Comparison of ENCODE assay signal across 17 cellular contexts in genomic region chr9:110777201-110777842, GRCh38.
A peak's percentile ranks its signal among the peaks of the same experiment; 100 is the strongest.
DNase-seq lines count a peak whose midpoint lies in the region; ATAC-seq, FAIRE-seq and TF ChIP-seq lines count a peak whose summit lies in the region.
"Had no signal": no experiment of that assay in that cellular context is flagged by ENCODE, and none has a peak within 500 bp of the region (broad histone marks: within the 10 kb centered on the region; RNA-seq: fewer than 3 reads in every experiment).

No MANE protein-coding gene starts in this region.

- no peaks in the 10 kb centered on the region for H3K9me3 ChIP-seq in SK-N-SH
- H3K9me3 ChIP-seq in colonic mucosa = no peaks in the 10 kb centered on the region
- no peaks in the 10 kb centered on the region for H3K9me3 ChIP-seq in vagina
- H3K9me3 ChIP-seq: thoracic aorta had no signal

- H3K27me3 ChIP-seq in SK-N-SH (ENCODE audit: insufficient read depth) (no peaks in the 10 kb centered on the region), colonic mucosa (no peaks in the 10 kb centered on the region), vagina (no peaks in the 10 kb centered on the region)

- TF ChIP-seq POLR2A in vagina (IDR thresholded peaks at IDR 0.05) (no peak), lower leg skin (IDR thresholded peaks at IDR 0.05) (no peak)

- no peak for DNase-seq in SK-N-SH
- no peak for DNase-seq in colonic mucosa
- peak; percentile 23 for DNase-seq in myocyte (ENCODE audit: low read depth)
- DNase-seq in vagina (ENCODE audit: extremely low spot score in 2 of 2) = no peak
- no peak for DNase-seq in lower leg skin (ENCODE audit: low spot score in 2 of 2)
- DNase-seq in GM19239 (ENCODE audit: insufficient read length, low spot score) = no peak
- DNase-seq: activated B cell treated with CpG ODN at 0.5 μM for 24 hours; activated CD8-positive, alpha-beta memory T cell treated with anti-CD3 and anti-CD28 coated beads, Interleukin-2, amount 50 U/mL, for 4 hours; activated naive CD8-positive, alpha-beta T cell treated with anti-CD3 and anti-CD28 coated beads, Interleukin-2, amount 10 ng/mL, durations not matched to agents 7 days and 5 days; immature natural killer cell; KG1; NCI-H187 treated with DMSO at 0.1 percent for 48 hours; NCI-H774 had no signal

- H3K4me3 ChIP-seq in SK-N-SH (ENCODE audit: low read depth in 2 of 2, low read length in 1 of 2) (no peak overlapping the region), colonic mucosa (no peak overlapping the region), vagina (no peak overlapping the region), lower leg skin (ENCODE audit: low read depth, poor library complexity, severe bottlenecking) (no peak overlapping the region)
- H3K4me3 ChIP-seq: thoracic aorta had no signal

- no peak for FAIRE-seq in GM19239 (lab: Jason Lieb, UNC)
- FAIRE-seq: colon had no signal

- no peaks in the 10 kb centered on the region for H4K20me1 ChIP-seq in SK-N-SH (ENCODE audit: insufficient read depth)

- WGBS in SK-N-SH (ENCODE audit: low lambda C conversion rate) = 64% methylated on average over 4 of the region's 4 CpGs
- 37 to 44% methylated on average over 4 of the region's 4 CpGs for WGBS in lower leg skin, 2 donors

- H3K9me2 ChIP-seq in SK-N-SH = no peaks in the 10 kb centered on the region

- TF ChIP-seq EP300 in SK-N-SH (IDR thresholded peaks at IDR 0.05; ENCODE audit: borderline replicate concordance in 1 of 2, low read depth in 1 of 2, low read length in 1 of 2) = no peak

- H2AFZ ChIP-seq in SK-N-SH (ENCODE audit: low read depth) = 0 out of 2 replicates have a peak overlapping the region, but pooled peaks have one; percentile 27

- ATAC-seq in SK-N-SH treated with all-trans-retinoic acid at 6 μM for 48 hours (no peak), GM18867 (IDR thresholded peaks at IDR 0.05; ENCODE audit: unreplicated experiment) (no peak)

- H3K36me3 ChIP-seq in SK-N-SH (replicated peaks in 1 of 2; ENCODE audit: control insufficient read depth in 1 of 2, insufficient read depth in 2 of 2, low read length in 1 of 2) = no peaks in the 10 kb centered on the region
- H3K36me3 ChIP-seq in colonic mucosa = no peaks in the 10 kb centered on the region
- no peaks in the 10 kb centered on the region for H3K36me3 ChIP-seq in vagina
- H3K36me3 ChIP-seq: thoracic aorta had no signal

- no peak overlapping the region for H3K27ac ChIP-seq in SK-N-SH (ENCODE audit: low read depth in 2 of 2, low read length in 1 of 2)
- peak overlapping the region; percentile 3 for H3K27ac ChIP-seq in colonic mucosa
- H3K27ac ChIP-seq in vagina = peak overlapping the region; percentile 2

- TF ChIP-seq CTCF in SK-N-SH (IDR thresholded peaks at IDR 0.05) = no peak
- TF ChIP-seq CTCF in colonic mucosa (IDR thresholded peaks at IDR 0.05) = no peak
- TF ChIP-seq CTCF in vagina (IDR thresholded peaks at IDR 0.05) = no peak
- no peak for TF ChIP-seq CTCF in lower leg skin (IDR thresholded peaks at IDR 0.05)

- H3K9ac ChIP-seq in SK-N-SH (no peak overlapping the region), colonic mucosa (ENCODE audit: low read depth in 2 of 2, low read length in 2 of 2) (no peak overlapping the region)

- CTCF ChIA-PET in SK-N-SH (lab: Yijun Ruan, JAX) = interaction anchor here (1.7 kb wide), 1 partner anchor 9 kb away, joined by 4 read pairs; no protein-coding TSS in a partner anchor

- H3K79me2 ChIP-seq in SK-N-SH (ENCODE audit: insufficient read depth) = no peaks in the 10 kb centered on the region

- TF ChIP-seq RAD21 in SK-N-SH (IDR thresholded peaks at IDR 0.05; ENCODE audit: low read length) = no peak

- H3K4me2 ChIP-seq in SK-N-SH = no peak overlapping the region

- intact Hi-C loops in colonic mucosa (cut with DNase I) = no loop called here
- intact Hi-C loops in vagina (cut with DNase I) = no loop called here
- intact Hi-C loops in lower leg skin (cut with DNase I; ENCODE audit: low total_unique reads) = no loop called here

- H3F3A ChIP-seq in SK-N-SH (replicated peaks; ENCODE audit: insufficient read depth) = no peaks in the 10 kb centered on the region

- H3K4me1 ChIP-seq in SK-N-SH (ENCODE audit: control insufficient read depth in 1 of 2, insufficient read depth in 2 of 2, low read depth in 1 of 2, low read length in 1 of 2) (peaks cover 0 to 6% of the 10 kb centered on the region in 2 experiments; a peak in 2 of 4 replicates), colonic mucosa (no peaks in the 10 kb centered on the region), vagina (peaks cover 14% of the 10 kb centered on the region)

- POLR2A ChIA-PET in SK-N-SH (lab: Yijun Ruan, JAX) = no interaction called here

TF ChIP-seq in SK-N-SH, 30 proteins besides CTCF, POLR2A, EP300 and RAD21:
- TF ChIP-seq USF2 (IDR thresholded peaks at IDR 0.05; ENCODE audit: borderline replicate concordance, low read depth, low read length) = no peak
- no peak for TF ChIP-seq NRF1 (IDR thresholded peaks at IDR 0.05; ENCODE audit: low read depth, low read length)
- TF ChIP-seq ZBTB33 (IDR thresholded peaks at IDR 0.05; ENCODE audit: borderline replicate concordance, low read depth) = no peak
- no peak for TF ChIP-seq GABPA (IDR thresholded peaks at IDR 0.05; ENCODE audit: low read depth)
- no peak for TF ChIP-seq TCF12 (IDR thresholded peaks at IDR 0.05)

TF ChIP-seq in SK-N-SH treated with all-trans-retinoic acid at 6 μM for 48 hours, 23 proteins besides CTCF, POLR2A, EP300 and RAD21 (continues in another document):
- TF ChIP-seq GLIS3 (CRISPR knock-in tag; IDR thresholded peaks at IDR 0.05) (no peak), ZNF70 (CRISPR knock-in tag; IDR thresholded peaks at IDR 0.05) (no peak), PPARA (CRISPR knock-in tag; IDR thresholded peaks at IDR 0.05; ENCODE audit: borderline replicate concordance) (no peak), ESRRG (CRISPR knock-in tag; IDR thresholded peaks at IDR 0.05) (no peak), PATZ1 (CRISPR knock-in tag; IDR thresholded peaks at IDR 0.05; ENCODE audit: borderline replicate concordance) (no peak), CSDC2 (CRISPR knock-in tag; IDR thresholded peaks at IDR 0.05) (no peak), CREB5 (CRISPR knock-in tag; IDR thresholded peaks at IDR 0.05; ENCODE audit: low read depth) (no peak), POU6F1 (CRISPR knock-in tag; IDR thresholded peaks at IDR 0.05; ENCODE audit: borderline replicate concordance, low read depth) (no peak), ZFP30 (CRISPR knock-in tag; IDR thresholded peaks at IDR 0.05) (no peak), TOX (CRISPR knock-in tag; IDR thresholded peaks at IDR 0.05; ENCODE audit: borderline replicate concordance) (no peak), BACH2 (CRISPR knock-in tag; IDR thresholded peaks at IDR 0.05; ENCODE audit: borderline replicate concordance) (no peak)

Comparison
In these comparisons a context has a peak if more than half of its experiments do, and no peak if none do; other contexts are left out.
1. H3K27ac ChIP-seq: peak in colonic mucosa (single experiment) and vagina (single experiment); none in SK-N-SH (0 of 2).